8 cellular contexts compared by ENCODE assay signal in the genomic region with DNA sequence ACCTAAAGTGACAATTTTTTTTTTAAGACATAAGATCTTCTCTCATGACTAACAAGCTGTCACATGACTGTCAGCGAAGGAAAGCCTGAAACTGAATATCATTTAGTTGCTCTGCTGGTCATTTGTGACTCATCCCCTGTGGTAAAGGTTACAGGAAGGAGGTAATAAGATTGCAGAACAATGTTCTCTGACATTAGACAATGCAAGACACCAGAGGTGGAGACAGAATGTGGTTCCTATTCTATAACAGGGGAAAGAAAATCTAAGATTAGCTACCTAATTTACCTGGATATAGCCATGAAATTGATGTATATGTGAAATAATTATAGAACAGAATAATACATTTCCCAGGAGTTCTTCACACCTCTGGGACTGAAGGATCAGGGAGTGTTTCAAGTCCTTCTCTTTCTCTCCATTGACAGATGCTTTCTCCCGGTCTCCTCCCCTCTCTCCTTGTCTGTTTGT. TPM values are rescaled to one million over a fixed set of nuclear protein-coding genes. Genes with fewer than 3 reads are reported as not detected.
DNase-seq lines count a peak whose midpoint lies in the region; ATAC-seq, FAIRE-seq and TF ChIP-seq lines count a peak whose summit lies in the region.

No MANE protein-coding gene starts in this region.

- POLR2A ChIA-PET in K562 (lab: Yijun Ruan, JAX) = interaction anchor here (1.0 to 1.5 kb wide), 4 partner anchors 9 to 22 kb away, joined by 3 to 4 read pairs (median 4); no protein-coding TSS in a partner anchor

- peak; percentile 59 for DNase-seq in GM13977 (ENCODE audit: low spot score)
- DNase-seq in GM23248 = peak; percentile 92
- DNase-seq in LHCN-M2 (ENCODE audit: low read depth) = peak; percentile 97
- DNase-seq in K562 (ENCODE audit: extremely low read depth in 1 of 4, low spot score in 3 of 4) = peak; percentile 54 to 86 (median 70)
- no peak for DNase-seq in psoas muscle
- no peak for DNase-seq in NCI-H1092 treated with DMSO at 0.1 percent for 48 hours (lab: John Stamatoyannopoulos, UW)
- no peak for DNase-seq in SHP77 (lab: John Stamatoyannopoulos, UW)
- no peak for DNase-seq in activated CD4-positive, alpha-beta T cell treated with anti-CD3 and anti-CD28 coated beads, Interleukin-2, amount 50 U/mL, for 1 hour

- TF ChIP-seq POLR2A in K562 (conservative IDR thresholded peaks at IDR 0.05) = no peak

- peak; percentile 42 for FAIRE-seq in K562 (lab: Jason Lieb, UNC)

- no peak for TF ChIP-seq CTCF in GM13977 (IDR thresholded peaks at IDR 0.05; ENCODE audit: extremely low read depth, insufficient read depth, missing control alignments)
- no peak for TF ChIP-seq CTCF in K562 (IDR thresholded peaks at IDR 0.05 in 2 of 3, conservative IDR thresholded peaks at IDR 0.05 in 1 of 3; ENCODE audit: insufficient read depth in 2 of 3, low read depth in 1 of 3, low read length in 3 of 3)
- no peak for TF ChIP-seq CTCF in psoas muscle (IDR thresholded peaks at IDR 0.05)

- H3K4me3 ChIP-seq in GM23248 = no peak overlapping the region
- no peak overlapping the region for H3K4me3 ChIP-seq in K562
- no peak overlapping the region for H3K4me3 ChIP-seq in psoas muscle

- no peaks in the 10 kb centered on the region for H3K9me1 ChIP-seq in K562 (ENCODE audit: control insufficient read depth, insufficient read depth, low read length)

- H3K36me3 ChIP-seq in GM23248 (ENCODE audit: low read depth) = no peaks in the 10 kb centered on the region
- no peaks in the 10 kb centered on the region for H3K36me3 ChIP-seq in K562 (ENCODE audit: control insufficient read depth, insufficient read depth, low read length)
- no peaks in the 10 kb centered on the region for H3K36me3 ChIP-seq in psoas muscle (ENCODE audit: insufficient read depth in 1 of 2, low read depth in 1 of 2)

- BruUV-seq in K562 (replicated peaks; lab: Mats Ljungman, UMichigan) = no TSS peak

- H3K4me1 ChIP-seq in GM23248 (ENCODE audit: insufficient read depth) = peaks cover 12% of the 10 kb centered on the region
- peaks cover 0 to 14% of the 10 kb centered on the region in 2 experiments; a peak in 3 of 5 replicates for H3K4me1 ChIP-seq in K562 (replicated peaks in 1 of 2; ENCODE audit: control insufficient read depth in 2 of 2, insufficient read depth in 2 of 2, low read length in 2 of 2)
- peaks cover 4% of the 10 kb centered on the region for H3K4me1 ChIP-seq in psoas muscle

- no peak overlapping the region for H3K9ac ChIP-seq in GM23248
- no peak overlapping the region; a peak in 1 of 4 replicates for H3K9ac ChIP-seq in K562 (ENCODE audit: insufficient read depth in 1 of 2, low read depth in 2 of 2, low read length in 2 of 2)

- H3K27me3 ChIP-seq in GM23248 (replicated peaks; ENCODE audit: insufficient read depth) (no peaks in the 10 kb centered on the region), K562 (ENCODE audit: control insufficient read depth in 2 of 2, insufficient read depth in 2 of 2, low read length in 2 of 2) (no peaks in the 10 kb centered on the region), psoas muscle (ENCODE audit: insufficient read depth in 3 of 3, low read length in 2 of 3) (no peaks in the 10 kb centered on the region)

- H3K9me3 ChIP-seq in GM23248 (ENCODE audit: low read depth) (no peaks in the 10 kb centered on the region), K562 (replicated peaks; ENCODE audit: control insufficient read depth, insufficient read depth, low read depth, low read length) (no peaks in the 10 kb centered on the region), psoas muscle (no peaks in the 10 kb centered on the region)

- no peaks in the 10 kb centered on the region for H4K20me1 ChIP-seq in GM23248 (ENCODE audit: insufficient read depth)
- no peaks in the 10 kb centered on the region for H4K20me1 ChIP-seq in K562 (replicated peaks; ENCODE audit: control insufficient read depth, insufficient read depth, low read length)

- in situ Hi-C loops in GM13977 (cut with MboI; ENCODE audit: low pct_unique_long_range_greater_than_20kb, low sequenced_read_pairs, unreplicated experiment) = no loop called here
- in situ Hi-C loops in GM23248 (cut with MboI) = no loop called here
- in situ Hi-C loops in K562 (cut with MboI) = no loop called here

- H3K79me2 ChIP-seq in GM23248 (ENCODE audit: insufficient read depth) (no peaks in the 10 kb centered on the region), K562 (ENCODE audit: control insufficient read depth, insufficient read depth, low read length) (no peaks in the 10 kb centered on the region)

- no peak overlapping the region; the same call in 1 of the 2 replicates for H2AFZ ChIP-seq in GM23248
- H2AFZ ChIP-seq in K562 (ENCODE audit: low read depth, low read length) = peak overlapping the region; percentile 61

- 0 out of 4 replicates have a peak, but pooled peaks of 1 of the 2 experiments have one; percentile 8 for TF ChIP-seq RAD21 in K562 (CRISPR knock-in tag; conservative IDR thresholded peaks at IDR 0.05 in 1 of 2, IDR thresholded peaks at IDR 0.05 in 1 of 2)

- CTCF ChIA-PET in K562 (lab: Yijun Ruan, JAX; ENCODE audit: low intra/inter-chr PET ratio) = no interaction called here

- no peak overlapping the region for H3K4me2 ChIP-seq in GM23248 (ENCODE audit: unreplicated experiment)
- H3K4me2 ChIP-seq in K562 (ENCODE audit: insufficient read depth, low read length) = 0 out of 2 replicates have a peak overlapping the region, but pooled peaks have one; percentile 8

- H3F3A ChIP-seq in GM23248 (ENCODE audit: insufficient read depth) = peaks cover 7% of the 10 kb centered on the region; the same call in 1 of the 2 replicates

- H3K27ac ChIP-seq in GM23248 (no peak overlapping the region), K562 (ENCODE audit: extremely low read depth, low read depth, low read length) (no peak overlapping the region), psoas muscle (no peak overlapping the region)

- ATAC-seq in K562 = peak; percentile 91
- ATAC-seq in psoas muscle = peak; percentile 66 to 96 (median 82)

- TF ChIP-seq EP300 in K562 (IDR thresholded peaks at IDR 0.05; ENCODE audit: low read length) = 0 out of 2 replicates have a peak, but pooled peaks have one; percentile 4

- 48 to 50% methylated on average over 2 of the region's 2 CpGs for WGBS in GM23248 (ENCODE audit: low coverage in 1 of 2, low lambda C conversion rate in 2 of 2, missing lambda C conversion rate in 2 of 2), 2 experiments
- 0% methylated on average over 2 of the region's 2 CpGs for WGBS in K562 (ENCODE audit: insufficient coverage, low coverage, missing lambda C conversion rate)
- WGBS in psoas muscle, 3 donors = 47 to 53% (median 49%) methylated on average over 2 of the region's 2 CpGs

- intact Hi-C loops in K562 (cut with micrococcal nuclease) (no loop called here), psoas muscle (cut with DNase I) (no loop called here)

- no peaks in the 10 kb centered on the region for H3K9me2 ChIP-seq in GM23248 (ENCODE audit: insufficient read depth)

TF ChIP-seq in K562, 482 proteins besides CTCF, POLR2A, EP300 and RAD21 (continues in another document):
- TF ChIP-seq JUND (IDR thresholded peaks at IDR 0.05; ENCODE audit: borderline replicate concordance, low read depth, low read length) (peak; percentile 98), JUND (tag; IDR thresholded peaks at IDR 0.05; ENCODE audit: borderline replicate concordance, low read depth, low read length) (peak; percentile 99), SIRT6 (IDR thresholded peaks at IDR 0.05; ENCODE audit: low read depth, low read length) (no peak), RBM39 (optimal IDR thresholded peaks at IDR 0.05; ENCODE audit: low read depth, low read length) (no peak), RCOR1 (IDR thresholded peaks at IDR 0.05; ENCODE audit: borderline replicate concordance in 1 of 2, low read depth in 2 of 2, low read length in 2 of 2) (0 out of 4 replicates have a peak, but pooled peaks of 1 of the 2 experiments have one; percentile 8), TRIM24 (IDR thresholded peaks at IDR 0.05) (0 out of 4 replicates have a peak, but pooled peaks of 1 of the 2 experiments have one; percentile 32), ZNF76 (CRISPR knock-in tag; IDR thresholded peaks at IDR 0.05; ENCODE audit: borderline replicate concordance) (no peak), ZNF384 (IDR thresholded peaks at IDR 0.05; ENCODE audit: low read depth, low read length) (peak; percentile 82), ATF3 (IDR thresholded peaks at IDR 0.05) (peak; percentile 96), ATF3 (CRISPR knock-in tag; conservative IDR thresholded peaks at IDR 0.05) (no peak), ZNF41 (CRISPR knock-in tag; conservative IDR thresholded peaks at IDR 0.05) (no peak)

RNA-seq across cellular contexts. Expression of gene LRGUK, which starts 47.7 kb away (rescaled TPM):
- total RNA-seq in GM23248 (2014; rRNA removed; shearing (Covaris generic)) = 0.13 TPM in 1 of 2 replicates, not detected in the other
- polyA plus RNA-seq in GM23248 (2016; fragmentation: Nextera tagmentation; extraction: Ambion mirVana) = 0.05 and 0.11 TPM in 2 replicates
- total RNA-seq in LHCN-M2 (2014; rRNA removed) = 0.23 and 0.83 TPM in 2 replicates
- polyA plus RNA-seq in LHCN-M2 (2012) = 0.11 TPM
- 0.56 and 0.60 TPM in 2 replicates for total RNA-seq in K562 (2011; cell fraction: chromatin; rRNA removed; ENCODE audit: low replicate concordance)
- 0.17 and 0.53 TPM in 2 replicates for total RNA-seq in K562 (2011; cell fraction: nucleolus; rRNA removed)
- total RNA-seq in K562 (2011; cell fraction: nucleoplasm; rRNA removed) = 1.3 TPM in 1 of 2 replicates, not detected in the other
- total RNA-seq in K562 (2014; rRNA removed) = 0.18 and 0.24 TPM in 2 replicates
- total RNA-seq in K562 (2014; rRNA removed; fragmentation: Illumina TruSeq; extraction: Trizol) = 0.18 and 0.22 TPM in 2 replicates
- 0.26 and 0.33 TPM in 2 replicates for total RNA-seq in K562 (2015; rRNA removed; fragmentation: Illumina TruSeq; extraction: Trizol)
- total RNA-seq in K562 (2021) = 0.13 TPM in 2 replicates
- polyA plus RNA-seq in K562 (2011; rRNA removed) = 0.15 and 0.21 TPM in 2 replicates
- polyA plus RNA-seq in K562 (2011; cell fraction: cytosol; rRNA removed) = 0.01 and 0.09 TPM in 2 replicates
- polyA plus RNA-seq in K562 (2011; cell fraction: nucleus; rRNA removed) = 0.43 and 0.46 TPM in 2 replicates
- polyA plus RNA-seq in K562 (2012) = 0.10 and 0.33 TPM in 2 replicates
- polyA plus RNA-seq in K562 (2014; fragmentation: Illumina TruSeq; extraction: Trizol) = 0.18 and 0.21 TPM in 2 replicates
- polyA plus RNA-seq in K562 (2014; fragmentation: Nextera tagmentation; extraction: Ambion mirVana) = under 1 TPM; 0.04 TPM
- polyA plus RNA-seq in K562 (2014; rRNA removed) = 0.07 and 0.16 TPM in 2 replicates
- polyA minus RNA-seq in K562 (2011; rRNA and poly(A)+ RNA removed) = 0.42 and 1.2 TPM in 2 replicates
- polyA minus RNA-seq in K562 (2011; cell fraction: cytosol; rRNA and poly(A)+ RNA removed) = not detected in 2 replicates
- 0.33 and 1.3 TPM in 2 replicates for polyA minus RNA-seq in K562 (2011; cell fraction: nucleus; rRNA and poly(A)+ RNA removed)
- under 1 TPM; 0.07 to 0.43 (median 0.20) TPM for total RNA-seq in psoas muscle
- polyA plus RNA-seq in psoas muscle = under 1 TPM in 2 of 3 donors, not detected in 1; 0.13 to 0.17 TPM

Comparison
In these comparisons a context has a peak if more than half of its experiments do, and no peak if none do; other contexts are left out.
1. DNase-seq: peak in GM13977 (single experiment), GM23248 (single experiment), LHCN-M2 (single experiment) and K562 (4 of 4); none in psoas muscle (0 of 2), NCI-H1092 treated with DMSO at 0.1 percent for 48 hours (single experiment), SHP77 (0 of 2) and activated CD4-positive, alpha-beta T cell treated with anti-CD3 and anti-CD28 coated beads, Interleukin-2, amount 50 U/mL, for 1 hour (single experiment).